10 cellular contexts compared by ENCODE assay signal in the genomic region with DNA sequence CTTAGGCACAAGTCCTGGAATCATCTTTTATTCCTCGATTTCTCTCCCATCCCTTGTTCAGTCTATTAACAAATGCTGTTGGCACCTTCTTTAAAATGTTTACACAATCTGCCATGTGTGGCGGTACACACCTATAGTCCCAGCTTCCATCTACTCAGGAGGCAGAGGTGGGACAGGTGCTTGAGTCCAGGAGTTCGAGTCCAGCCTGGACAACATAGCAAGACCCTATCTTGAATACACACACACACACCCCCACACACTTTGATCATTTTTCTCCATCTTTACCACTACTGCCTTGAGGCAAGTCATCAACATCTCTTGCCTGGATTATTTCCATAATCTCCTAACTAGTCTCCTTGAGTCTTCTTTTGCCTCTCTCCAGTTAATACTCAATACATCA.
"Had no signal": no experiment of that assay in that cellular context is flagged by ENCODE, and none has a peak within 500 bp of the region (broad histone marks: within the 10 kb centered on the region; RNA-seq: fewer than 3 reads in every experiment).

No MANE protein-coding gene starts in this region.

- H3K4me2 ChIP-seq: GM23338 had no signal

- FAIRE-seq: H54 had no signal

- H3K4me3 ChIP-seq: GM23248, GM23338, HAP-1 had no signal

- ATAC-seq: GM23338, HCT116 had no signal

- H2AFZ ChIP-seq: GM23248, GM23338 had no signal

- H3K9me3 ChIP-seq: HAP-1 had no signal

- DNase-seq: GM23248, GOT3, H7, H9, HCEC 1CT, HFFc6 had no signal

- H3K9ac ChIP-seq: GM23248 had no signal

- H3K27ac ChIP-seq: GM23248 had no signal

- H3K27ac Mint-ChIP-seq: GM23338, H9, HFFc6 had no signal

- H3K36me3 ChIP-seq: HAP-1 had no signal

- H3K9me3 Mint-ChIP-seq: HFFc6 had no signal

- H3K4me3 Mint-ChIP-seq: GM23338, H9, HFFc6 had no signal
